16 cellular contexts compared by ENCODE assay signal in genomic region chr1:67855444-67855843, GRCh38. TPM values are rescaled to one million over a fixed set of nuclear protein-coding genes. Genes with fewer than 3 reads are reported as not detected.
"Had no signal": no experiment of that assay in that cellular context is flagged by ENCODE, and none has a peak within 500 bp of the region (broad histone marks: within the 10 kb centered on the region; RNA-seq: fewer than 3 reads in every experiment).

No MANE protein-coding gene starts in this region.

- H3K4me3 ChIP-seq: gastrocnemius medialis, lower lobe of right lung, psoas muscle, right lobe of liver, tibial artery, uterus had no signal

- H3K36me3 ChIP-seq: gastrocnemius medialis, lower lobe of right lung, right lobe of liver, tibial artery, uterus had no signal

- DNase-seq: activated B cell treated with CpG ODN at 0.5 μM for 24 hours; activated CD4-positive, alpha-beta T cell treated with anti-CD3 and anti-CD28 coated beads, Interleukin-2, amount 10 ng/mL, durations not matched to agents 7 days and 5 days; activated CD8-positive, alpha-beta memory T cell treated with anti-CD3 and anti-CD28 coated beads for 24 hours; activated naive CD4-positive, alpha-beta T cell treated with anti-CD3 and anti-CD28 coated beads for 36 hours; gastrocnemius medialis; kidney glomerular epithelial cell; lower lobe of right lung; naive B cell; occipital lobe; psoas muscle; right lobe of liver; T-helper 9 cell; tibial artery; uterus had no signal

- H3K9me3 ChIP-seq: gastrocnemius medialis, lower lobe of right lung, psoas muscle, right lobe of liver, tibial artery, uterus had no signal

- ATAC-seq: activated T-helper 17 cell treated with anti-CD3 and anti-CD28 coated beads, Interleukin-2, amount 50 U/mL, for 72 hours; gastrocnemius medialis; lower lobe of right lung; psoas muscle; right lobe of liver; stimulated activated effector memory CD8-positive, alpha-beta T cell treated with anti-CD3 and anti-CD28 coated beads, Interleukin-12 subunit alpha, Interleukin-12 subunit beta, amount 100 ng/mL, for 72 hours had no signal

- H3K27me3 ChIP-seq: gastrocnemius medialis, right lobe of liver, tibial artery, uterus had no signal

- H3K4me1 ChIP-seq: right lobe of liver, uterus had no signal

- H3K27ac ChIP-seq: gastrocnemius medialis, lower lobe of right lung, psoas muscle, right lobe of liver, tibial artery, uterus had no signal

RNA-seq across cellular contexts. Expression of gene GNG12, which starts 22.2 kb away (rescaled TPM):
- total RNA-seq: activated B cell treated with CpG ODN at 0.5 μM for 24 hours had no signal
